9 cellular contexts compared by ENCODE assay signal in the genomic region with DNA sequence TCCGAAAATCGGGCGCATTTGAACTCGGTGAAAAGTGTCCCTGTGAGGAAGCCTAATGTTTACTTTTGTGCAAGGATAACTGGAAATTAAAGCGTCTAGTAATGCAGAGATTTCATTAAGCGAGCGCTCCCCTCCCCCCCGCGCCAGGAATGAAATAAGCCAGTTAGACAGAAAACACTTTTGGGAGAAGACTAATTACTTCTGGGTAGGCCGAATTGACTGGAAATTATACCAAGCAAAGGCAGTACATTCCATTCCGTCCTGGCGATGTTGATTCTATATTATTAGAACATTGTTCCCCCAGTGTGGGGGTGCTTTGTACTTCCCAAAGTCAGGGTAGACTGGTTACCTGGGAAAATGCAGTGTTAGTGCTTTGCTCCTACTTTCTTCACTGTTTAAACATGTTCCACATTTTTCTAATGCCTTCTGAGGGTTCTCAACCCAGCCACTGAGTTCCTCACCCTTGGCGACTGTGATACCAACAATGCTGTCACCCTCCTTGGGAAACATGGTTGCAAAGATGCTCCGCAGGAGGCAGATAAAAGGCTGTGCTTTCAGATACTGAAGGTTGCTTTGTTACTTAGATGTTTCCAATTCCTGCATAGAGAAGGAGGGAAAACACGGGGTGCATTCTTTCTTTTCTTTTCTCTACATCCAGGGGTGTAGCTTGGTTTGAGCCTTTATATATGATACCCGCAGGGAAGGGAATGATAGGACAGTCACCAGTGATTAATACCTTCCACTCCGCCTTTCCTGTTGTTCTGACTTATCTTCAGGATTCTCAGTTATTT. TPM values are rescaled to one million over a fixed set of nuclear protein-coding genes. Genes with fewer than 3 reads are reported as not detected.
DNase-seq lines count a peak whose midpoint lies in the region; ATAC-seq and TF ChIP-seq lines count a peak whose summit lies in the region.
"Had no signal": no experiment of that assay in that cellular context is flagged by ENCODE, and none has a peak within 500 bp of the region (broad histone marks: within the 10 kb centered on the region; RNA-seq: fewer than 3 reads in every experiment).

No MANE protein-coding gene starts in this region.

- DNase-seq in DMS 273 (lab: John Stamatoyannopoulos, UW; ENCODE audit: unreplicated experiment) = peak; percentile 12
- no peak for DNase-seq in DMS 273 treated with DMSO at 0.1 percent for 48 hours (lab: John Stamatoyannopoulos, UW)
- DNase-seq in astrocyte of the hippocampus (ENCODE audit: low read depth, low spot score) = peak; percentile 72
- DNase-seq in iris pigment epithelial cell (ENCODE audit: low read depth) = peak; percentile 77
- no peak for DNase-seq in stomach
- DNase-seq in cerebellar nuclear complex (lab: John Stamatoyannopoulos, UW) = no peak

- no peak for TF ChIP-seq CTCF in stomach (IDR thresholded peaks at IDR 0.05)

- no peak for TF ChIP-seq EP300 in stomach (IDR thresholded peaks at IDR 0.05)

- H3K4me3 ChIP-seq in stomach = peak overlapping the region; percentile 57 to 66 (median 58)

- no peak for ATAC-seq in HG03139 (IDR thresholded peaks at IDR 0.05; ENCODE audit: unreplicated experiment)
- no peak for ATAC-seq in GM18858 (IDR thresholded peaks at IDR 0.05; ENCODE audit: unreplicated experiment)

- H3K4me1 ChIP-seq in stomach = peaks cover 0 to 40% (median 12%) of the 10 kb centered on the region in 4 donors

- no peak for TF ChIP-seq POLR2A in stomach (IDR thresholded peaks at IDR 0.05)

- no peaks in the 10 kb centered on the region for H3K36me3 ChIP-seq in stomach

- intact Hi-C loops in stomach (cut with DNase I; ENCODE audit: low total_unique reads) = loop anchor here (10.0 kb wide), 1 partner anchor 597 kb away; no protein-coding TSS in a partner anchor

- H3K9me3 ChIP-seq in stomach = no peaks in the 10 kb centered on the region

- H3K27me3 ChIP-seq in stomach = peaks cover 0 to 20% (median 13%) of the 10 kb centered on the region in 3 donors

- 15 to 20% (median 15%) methylated on average over 17 of the region's 17 CpGs for WGBS in stomach, 5 donors

- peak overlapping the region; percentile 62 to 85 (median 83) for H3K27ac ChIP-seq in stomach
- H3K27ac ChIP-seq: 22Rv1 had no signal

RNA-seq across cellular contexts. Expression of a gene that starts 2.6 kb away (rescaled TPM):
- 10 to 100 TPM in 4 of 5 donors, under 1 TPM in 1; 0.29 to 99.1 (median 47.8) TPM for total RNA-seq in stomach
- 10 to 100 TPM in 1 of 3 donors, 1 to 10 TPM in 2; 7.6 to 23.9 (median 9.5) TPM for polyA plus RNA-seq in stomach

Comparison
In these comparisons a context has a peak if more than half of its experiments do, and no peak if none do; other contexts are left out.
1. DNase-seq: peak in DMS 273 (single experiment), astrocyte of the hippocampus (single experiment) and iris pigment epithelial cell (single experiment); none in DMS 273 treated with DMSO at 0.1 percent for 48 hours (single experiment), stomach (single experiment) and cerebellar nuclear complex (0 of 2).